In the genomic region with DNA sequence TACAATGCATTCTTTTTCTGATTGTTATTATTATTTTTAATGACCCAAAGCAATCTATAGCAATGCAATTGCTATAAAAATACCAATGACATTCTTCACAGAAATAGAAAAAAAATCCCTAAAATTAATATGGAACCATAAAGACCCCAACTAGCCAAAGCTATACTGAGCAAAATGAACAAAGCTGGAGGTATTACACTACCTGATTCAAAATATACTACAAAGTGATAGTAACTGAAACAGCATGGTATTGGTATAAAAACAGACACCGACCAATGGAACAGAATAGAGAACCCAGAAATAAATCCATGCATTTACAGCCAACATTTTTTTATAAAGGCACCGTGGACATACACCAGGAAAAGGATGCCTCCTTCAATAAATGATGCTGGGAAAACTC, we compare ENCODE assay signal across 11 cellular contexts.
DNase-seq lines count a peak whose midpoint lies in the region; ATAC-seq and TF ChIP-seq lines count a peak whose summit lies in the region.
"Had no signal": no experiment of that assay in that cellular context is flagged by ENCODE, and none has a peak within 500 bp of the region (broad histone marks: within the 10 kb centered on the region; RNA-seq: fewer than 3 reads in every experiment).

No MANE protein-coding gene starts in this region.

- H3K4me3 ChIP-seq in CD8-positive, alpha-beta memory T cell (ENCODE audit: low read length), result no peak overlapping the region
- H3K4me3 ChIP-seq in WI38 (ENCODE audit: low read depth, low read length) (peak overlapping the region; percentile 54), foreskin fibroblast (ENCODE audit: low read depth in 1 of 2, low read length in 2 of 2) (peak overlapping the region; percentile 23 to 33), sigmoid colon (no peak overlapping the region)

- H3K27ac Mint-ChIP-seq in CD8-positive, alpha-beta memory T cell, result peak overlapping the region in 6 of 8 donors; percentile 29 to 99 (median 92)

- peaks cover 25 to 40% (median 28%) of the 10 kb centered on the region in 3 donors for H3K4me1 Mint-ChIP-seq in CD8-positive, alpha-beta memory T cell

- no peak for TF ChIP-seq EP300 in sigmoid colon (IDR thresholded peaks at IDR 0.05)

- POLR2A ChIA-PET in CD8-positive, alpha-beta memory T cell (lab: Charles Lee), result interaction anchor here (1.2 to 2.0 kb wide), 2 partner anchors 59 to 61 kb away, joined by 3 to 10 read pairs; partner anchors contain the start of gene EEF1A1

- no peak for ATAC-seq in GM21528 (IDR thresholded peaks at IDR 0.05; ENCODE audit: low FRiP score, unreplicated experiment)

- no peak overlapping the region for H3K4me3 Mint-ChIP-seq in CD8-positive, alpha-beta memory T cell

- H3K27me3 ChIP-seq in CD8-positive, alpha-beta memory T cell (ENCODE audit: insufficient read depth, low read length, poor library complexity, severe bottlenecking), result no peaks in the 10 kb centered on the region
- H3K27me3 ChIP-seq in sigmoid colon, result no peaks in the 10 kb centered on the region

- H3K9me3 ChIP-seq in CD8-positive, alpha-beta memory T cell (ENCODE audit: low read length), result no peaks in the 10 kb centered on the region
- H3K9me3 ChIP-seq in sigmoid colon, result no peaks in the 10 kb centered on the region

- no peak for TF ChIP-seq POLR2A in sigmoid colon (IDR thresholded peaks at IDR 0.05)

- CTCF ChIA-PET in CD8-positive, alpha-beta memory T cell (lab: Charles Lee), result interaction anchor here (0.8 to 2.1 kb wide), 7 partner anchors 19 to 120 kb away, joined by 3 to 7 read pairs (median 4); partner anchors contain the start of gene MTO1

- WGBS in sigmoid colon, 2 donors, result 97 to 98% methylated on average over 2 of the region's 2 CpGs

- H3K36me3 ChIP-seq in CD8-positive, alpha-beta memory T cell (ENCODE audit: insufficient read depth, low read length), result no peaks in the 10 kb centered on the region
- no peaks in the 10 kb centered on the region for H3K36me3 ChIP-seq in sigmoid colon

- TF ChIP-seq CTCF in WI38 (IDR thresholded peaks at IDR 0.05; ENCODE audit: low read depth, low read length), result no peak
- no peak for TF ChIP-seq CTCF in foreskin fibroblast (IDR thresholded peaks at IDR 0.05; ENCODE audit: low read depth, low read length)
- TF ChIP-seq CTCF in sigmoid colon (IDR thresholded peaks at IDR 0.05), result no peak

- H3K27me3 Mint-ChIP-seq in CD8-positive, alpha-beta memory T cell, result no peaks in the 10 kb centered on the region

- peak overlapping the region; percentile 66 for H3K27ac ChIP-seq in CD8-positive, alpha-beta memory T cell (ENCODE audit: low read depth, low read length)
- peak overlapping the region; percentile 90 to 98 (median 93) for H3K27ac ChIP-seq in sigmoid colon

- H3K36me3 Mint-ChIP-seq in CD8-positive, alpha-beta memory T cell, result peaks cover 0 to 6% (median 0%) of the 10 kb centered on the region in 3 donors

- H3K4me1 ChIP-seq in CD8-positive, alpha-beta memory T cell (ENCODE audit: insufficient read depth, low read length), result peaks cover 23% of the 10 kb centered on the region
- H3K4me1 ChIP-seq in sigmoid colon, result peaks cover 0 to 42% (median 38%) of the 10 kb centered on the region in 4 donors

- no peak for DNase-seq in CD8-positive, alpha-beta memory T cell
- DNase-seq in foreskin fibroblast (no peak), sigmoid colon (no peak), glomerular visceral epithelial cell (ENCODE audit: extremely low spot score) (no peak), NCI-H524 treated with DMSO at 0.1 percent for 48 hours (lab: John Stamatoyannopoulos, UW) (no peak), NCI-H748 treated with DMSO at 0.1 percent for 48 hours (lab: John Stamatoyannopoulos, UW) (no peak)
- DNase-seq: DND-41, islet precursor cell, NCI-H1436 had no signal

- H3K9me3 Mint-ChIP-seq in CD8-positive, alpha-beta memory T cell, result peaks cover 0 to 6% (median 2%) of the 10 kb centered on the region in 5 donors

- intact Hi-C loops in sigmoid colon (cut with DNase I), result loop anchor here (5.0 kb wide), 1 partner anchor 71 kb away; the partner anchor contains the start of gene SLC17A5

Comparison
In these comparisons a context has a peak if more than half of its experiments do, and no peak if none do; other contexts are left out.
1. H3K4me3 ChIP-seq: peak in WI38 (single experiment) and foreskin fibroblast (2 of 2); none in CD8-positive, alpha-beta memory T cell (single experiment) and sigmoid colon (0 of 4).